Comparison of ENCODE assay signal across 1 cellular context in genomic region chr6:2412731-2413130, GRCh38.
TF ChIP-seq lines count a peak whose summit lies in the region.

No MANE protein-coding gene starts in this region.

TF ChIP-seq in GM23338, 12 proteins besides CTCF, POLR2A, EP300 and RAD21 (continued from another document):
- TF ChIP-seq, protein P1, sequence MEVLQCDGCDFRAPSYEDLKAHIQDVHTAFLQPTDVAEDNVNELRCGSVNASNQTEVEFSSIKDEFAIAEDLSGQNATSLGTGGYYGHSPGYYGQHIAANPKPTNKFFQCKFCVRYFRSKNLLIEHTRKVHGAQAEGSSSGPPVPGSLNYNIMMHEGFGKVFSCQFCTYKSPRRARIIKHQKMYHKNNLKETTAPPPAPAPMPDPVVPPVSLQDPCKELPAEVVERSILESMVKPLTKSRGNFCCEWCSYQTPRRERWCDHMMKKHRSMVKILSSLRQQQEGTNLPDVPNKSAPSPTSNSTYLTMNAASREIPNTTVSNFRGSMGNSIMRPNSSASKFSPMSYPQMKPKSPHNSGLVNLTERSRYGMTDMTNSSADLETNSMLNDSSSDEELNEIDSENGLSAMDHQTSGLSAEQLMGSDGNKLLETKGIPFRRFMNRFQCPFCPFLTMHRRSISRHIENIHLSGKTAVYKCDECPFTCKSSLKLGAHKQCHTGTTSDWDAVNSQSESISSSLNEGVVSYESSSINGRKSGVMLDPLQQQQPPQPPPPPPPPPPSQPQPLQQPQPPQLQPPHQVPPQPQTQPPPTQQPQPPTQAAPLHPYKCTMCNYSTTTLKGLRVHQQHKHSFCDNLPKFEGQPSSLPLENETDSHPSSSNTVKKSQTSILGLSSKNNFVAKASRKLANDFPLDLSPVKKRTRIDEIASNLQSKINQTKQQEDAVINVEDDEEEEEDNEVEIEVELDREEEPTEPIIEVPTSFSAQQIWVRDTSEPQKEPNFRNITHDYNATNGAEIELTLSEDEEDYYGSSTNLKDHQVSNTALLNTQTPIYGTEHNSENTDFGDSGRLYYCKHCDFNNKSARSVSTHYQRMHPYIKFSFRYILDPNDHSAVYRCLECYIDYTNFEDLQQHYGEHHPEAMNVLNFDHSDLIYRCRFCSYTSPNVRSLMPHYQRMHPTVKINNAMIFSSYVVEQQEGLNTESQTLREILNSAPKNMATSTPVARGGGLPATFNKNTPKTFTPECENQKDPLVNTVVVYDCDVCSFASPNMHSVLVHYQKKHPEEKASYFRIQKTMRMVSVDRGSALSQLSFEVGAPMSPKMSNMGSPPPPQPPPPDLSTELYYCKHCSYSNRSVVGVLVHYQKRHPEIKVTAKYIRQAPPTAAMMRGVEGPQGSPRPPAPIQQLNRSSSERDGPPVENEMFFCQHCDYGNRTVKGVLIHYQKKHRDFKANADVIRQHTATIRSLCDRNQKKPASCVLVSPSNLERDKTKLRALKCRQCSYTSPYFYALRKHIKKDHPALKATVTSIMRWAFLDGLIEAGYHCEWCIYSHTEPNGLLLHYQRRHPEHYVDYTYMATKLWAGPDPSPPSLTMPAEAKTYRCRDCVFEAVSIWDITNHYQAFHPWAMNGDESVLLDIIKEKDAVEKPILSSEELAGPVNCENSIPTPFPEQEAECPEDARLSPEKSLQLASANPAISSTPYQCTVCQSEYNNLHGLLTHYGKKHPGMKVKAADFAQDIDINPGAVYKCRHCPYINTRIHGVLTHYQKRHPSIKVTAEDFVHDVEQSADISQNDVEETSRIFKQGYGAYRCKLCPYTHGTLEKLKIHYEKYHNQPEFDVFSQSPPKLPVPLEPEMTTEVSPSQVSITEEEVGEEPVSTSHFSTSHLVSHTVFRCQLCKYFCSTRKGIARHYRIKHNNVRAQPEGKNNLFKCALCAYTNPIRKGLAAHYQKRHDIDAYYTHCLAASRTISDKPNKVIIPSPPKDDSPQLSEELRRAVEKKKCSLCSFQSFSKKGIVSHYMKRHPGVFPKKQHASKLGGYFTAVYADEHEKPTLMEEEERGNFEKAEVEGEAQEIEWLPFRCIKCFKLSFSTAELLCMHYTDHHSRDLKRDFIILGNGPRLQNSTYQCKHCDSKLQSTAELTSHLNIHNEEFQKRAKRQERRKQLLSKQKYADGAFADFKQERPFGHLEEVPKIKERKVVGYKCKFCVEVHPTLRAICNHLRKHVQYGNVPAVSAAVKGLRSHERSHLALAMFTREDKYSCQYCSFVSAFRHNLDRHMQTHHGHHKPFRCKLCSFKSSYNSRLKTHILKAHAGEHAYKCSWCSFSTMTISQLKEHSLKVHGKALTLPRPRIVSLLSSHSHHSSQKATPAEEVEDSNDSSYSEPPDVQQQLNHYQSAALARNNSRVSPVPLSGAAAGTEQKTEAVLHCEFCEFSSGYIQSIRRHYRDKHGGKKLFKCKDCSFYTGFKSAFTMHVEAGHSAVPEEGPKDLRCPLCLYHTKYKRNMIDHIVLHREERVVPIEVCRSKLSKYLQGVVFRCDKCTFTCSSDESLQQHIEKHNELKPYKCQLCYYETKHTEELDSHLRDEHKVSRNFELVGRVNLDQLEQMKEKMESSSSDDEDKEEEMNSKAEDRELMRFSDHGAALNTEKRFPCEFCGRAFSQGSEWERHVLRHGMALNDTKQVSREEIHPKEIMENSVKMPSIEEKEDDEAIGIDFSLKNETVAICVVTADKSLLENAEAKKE (CRISPR knock-in tag; IDR thresholded peaks at IDR 0.05): no peak
- TF ChIP-seq, protein P2, sequence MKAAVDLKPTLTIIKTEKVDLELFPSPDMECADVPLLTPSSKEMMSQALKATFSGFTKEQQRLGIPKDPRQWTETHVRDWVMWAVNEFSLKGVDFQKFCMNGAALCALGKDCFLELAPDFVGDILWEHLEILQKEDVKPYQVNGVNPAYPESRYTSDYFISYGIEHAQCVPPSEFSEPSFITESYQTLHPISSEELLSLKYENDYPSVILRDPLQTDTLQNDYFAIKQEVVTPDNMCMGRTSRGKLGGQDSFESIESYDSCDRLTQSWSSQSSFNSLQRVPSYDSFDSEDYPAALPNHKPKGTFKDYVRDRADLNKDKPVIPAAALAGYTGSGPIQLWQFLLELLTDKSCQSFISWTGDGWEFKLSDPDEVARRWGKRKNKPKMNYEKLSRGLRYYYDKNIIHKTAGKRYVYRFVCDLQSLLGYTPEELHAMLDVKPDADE (IDR thresholded peaks at IDR 0.05): no peak
- no peak for TF ChIP-seq EZH2 (IDR thresholded peaks at IDR 0.05; ENCODE audit: low read depth, unreplicated experiment)
- no peak for TF ChIP-seq STAT1 (IDR thresholded peaks at IDR 0.05; ENCODE audit: unreplicated experiment)
- TF ChIP-seq ZNF331 (CRISPR knock-in tag; IDR thresholded peaks at IDR 0.05; ENCODE audit: low read depth): no peak
- TF ChIP-seq, protein P3, sequence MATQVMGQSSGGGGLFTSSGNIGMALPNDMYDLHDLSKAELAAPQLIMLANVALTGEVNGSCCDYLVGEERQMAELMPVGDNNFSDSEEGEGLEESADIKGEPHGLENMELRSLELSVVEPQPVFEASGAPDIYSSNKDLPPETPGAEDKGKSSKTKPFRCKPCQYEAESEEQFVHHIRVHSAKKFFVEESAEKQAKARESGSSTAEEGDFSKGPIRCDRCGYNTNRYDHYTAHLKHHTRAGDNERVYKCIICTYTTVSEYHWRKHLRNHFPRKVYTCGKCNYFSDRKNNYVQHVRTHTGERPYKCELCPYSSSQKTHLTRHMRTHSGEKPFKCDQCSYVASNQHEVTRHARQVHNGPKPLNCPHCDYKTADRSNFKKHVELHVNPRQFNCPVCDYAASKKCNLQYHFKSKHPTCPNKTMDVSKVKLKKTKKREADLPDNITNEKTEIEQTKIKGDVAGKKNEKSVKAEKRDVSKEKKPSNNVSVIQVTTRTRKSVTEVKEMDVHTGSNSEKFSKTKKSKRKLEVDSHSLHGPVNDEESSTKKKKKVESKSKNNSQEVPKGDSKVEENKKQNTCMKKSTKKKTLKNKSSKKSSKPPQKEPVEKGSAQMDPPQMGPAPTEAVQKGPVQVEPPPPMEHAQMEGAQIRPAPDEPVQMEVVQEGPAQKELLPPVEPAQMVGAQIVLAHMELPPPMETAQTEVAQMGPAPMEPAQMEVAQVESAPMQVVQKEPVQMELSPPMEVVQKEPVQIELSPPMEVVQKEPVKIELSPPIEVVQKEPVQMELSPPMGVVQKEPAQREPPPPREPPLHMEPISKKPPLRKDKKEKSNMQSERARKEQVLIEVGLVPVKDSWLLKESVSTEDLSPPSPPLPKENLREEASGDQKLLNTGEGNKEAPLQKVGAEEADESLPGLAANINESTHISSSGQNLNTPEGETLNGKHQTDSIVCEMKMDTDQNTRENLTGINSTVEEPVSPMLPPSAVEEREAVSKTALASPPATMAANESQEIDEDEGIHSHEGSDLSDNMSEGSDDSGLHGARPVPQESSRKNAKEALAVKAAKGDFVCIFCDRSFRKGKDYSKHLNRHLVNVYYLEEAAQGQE (IDR thresholded peaks at IDR 0.05; ENCODE audit: unreplicated experiment): no peak
- no peak for TF ChIP-seq CREB1 (CRISPR knock-in tag; IDR thresholded peaks at IDR 0.05; ENCODE audit: low read depth)
- TF ChIP-seq ZNF114 (CRISPR knock-in tag; IDR thresholded peaks at IDR 0.05): no peak
